ENCODE assay signal across 22 cellular contexts in genomic region chr6:47366335-47366879, GRCh38. TPM values are rescaled to one million over a fixed set of nuclear protein-coding genes. Genes with fewer than 3 reads are reported as not detected.
"Had no signal": no experiment of that assay in that cellular context is flagged by ENCODE, and none has a peak within 500 bp of the region (broad histone marks: within the 10 kb centered on the region; RNA-seq: fewer than 3 reads in every experiment).

No MANE protein-coding gene starts in this region.

- H3K27me3 ChIP-seq: dorsolateral prefrontal cortex, heart left ventricle, right atrium auricular region, sigmoid colon, stomach had no signal

- H3K4me1 ChIP-seq: heart left ventricle, right atrium auricular region, sigmoid colon had no signal

- DNase-seq: cortex of kidney; dorsolateral prefrontal cortex; effector CD8-positive, alpha-beta T cell; heart left ventricle; hippocampal formation; left colon; left ventricle myocardium superior; mesendoderm; naive thymus-derived CD4-positive, alpha-beta T cell; nephron progenitor cell; sigmoid colon; stimulated activated CD4-positive, alpha-beta T cell treated with anti-CD3 and anti-CD28 coated beads, Interleukin-2, amount 100 ng/mL, for 24 hours; stimulated activated CD4-positive, alpha-beta T cell treated with anti-CD3 and anti-CD28 coated beads, Interleukin-4, amount 100 ng/mL, for 4 hours; stimulated activated naive B cell treated with anti-CD40 and anti-IgM and Interleukin-4, amounts not matched to agents 10 μg/mL and 1 μg/mL and 100 μg/mL, for 72 hours; stomach; substantia nigra; trophoblast cell had no signal

- ATAC-seq: esophagus mucosa; heart left ventricle; left colon; left ventricle myocardium superior; naive thymus-derived CD4-positive, alpha-beta T cell; stimulated activated naive B cell treated with anti-CD40 and anti-IgM and Interleukin-4, amounts not matched to agents 10 μg/mL and 1 μg/mL and 100 μg/mL, for 72 hours had no signal

- H3K36me3 ChIP-seq: heart left ventricle, right atrium auricular region, sigmoid colon, stomach, thoracic aorta had no signal

- H3K4me3 ChIP-seq: dorsolateral prefrontal cortex, heart left ventricle, right atrium auricular region, sigmoid colon, skin epidermis, stomach, thoracic aorta had no signal

- H3K9me3 ChIP-seq: right atrium auricular region, sigmoid colon, stomach, thoracic aorta had no signal

- FAIRE-seq: frontal cortex had no signal

- H3K27ac ChIP-seq: dorsolateral prefrontal cortex, heart left ventricle, right atrium auricular region, sigmoid colon, skin epidermis, stomach, thoracic aorta had no signal

RNA-seq across cellular contexts. Expression of gene TNFRSF21, which starts 56.7 kb away (rescaled TPM):
- polyA plus RNA-seq: naive thymus-derived CD4-positive, alpha-beta T cell had no signal
